ENCODE assay signal across 27 cellular contexts in the genomic region with DNA sequence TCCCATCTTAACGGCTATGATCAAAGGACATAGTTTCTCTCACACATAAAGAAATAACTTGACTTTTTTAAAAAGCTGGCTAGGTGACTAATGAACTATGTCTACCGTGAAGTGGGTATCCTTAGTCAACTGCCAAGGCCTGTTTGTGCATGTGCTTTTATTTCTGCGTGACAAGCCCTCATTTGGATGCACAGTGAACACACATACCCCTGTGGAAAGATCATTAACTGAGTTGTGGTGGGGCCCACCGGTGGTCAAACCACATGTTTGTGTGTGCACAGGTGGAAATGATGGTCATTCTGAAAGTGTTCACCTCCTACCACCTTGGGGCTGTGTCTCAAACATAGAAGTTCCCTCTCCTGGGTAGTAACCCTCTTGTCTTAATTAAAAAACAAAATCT.
DNase-seq lines count a peak whose midpoint lies in the region; ATAC-seq, FAIRE-seq and TF ChIP-seq lines count a peak whose summit lies in the region.
"Had no signal": no experiment of that assay in that cellular context is flagged by ENCODE, and none has a peak within 500 bp of the region (broad histone marks: within the 10 kb centered on the region; RNA-seq: fewer than 3 reads in every experiment).

No MANE protein-coding gene starts in this region.

- H3K9me3 ChIP-seq in A549, result no peaks in the 10 kb centered on the region
- H3K9me3 ChIP-seq: heart right ventricle, tibial artery had no signal

- TF ChIP-seq POLR2A in A549 (IDR thresholded peaks at IDR 0.05; ENCODE audit: low read length), result no peak

- H3K27me3 Mint-ChIP-seq in CD14-positive monocyte (ENCODE audit: low read depth in 3 of 3), result peaks cover 0 to 2% (median 0%) of the 10 kb centered on the region in 3 donors
- no peaks in the 10 kb centered on the region for H3K27me3 Mint-ChIP-seq in type B pancreatic cell
- H3K27me3 Mint-ChIP-seq: central memory CD8-positive, alpha-beta T cell; natural killer cell treated with Interleukin-12 subunit alpha and Interleukin-12 subunit beta and Interleukin-15 and Interleukin-18, amount 100 ng/mL, for 72 hours had no signal

- 62% methylated on average over 4 of the region's 4 CpGs for WGBS in A549 (ENCODE audit: missing lambda C conversion rate)

- intact Hi-C loops in CD14-positive monocyte (cut with micrococcal nuclease), result no loop called here
- intact Hi-C loops in Right ventricle myocardium inferior (cut with DNase I), result no loop called here

- POLR2A ChIA-PET in A549 (lab: Yijun Ruan, JAX), result no interaction called here

- no peak overlapping the region for H3K4me3 ChIP-seq in A549
- H3K4me3 ChIP-seq: heart right ventricle, tibial artery had no signal

- H3K4me2 ChIP-seq in A549, result no peak overlapping the region

- DNase-seq in A549 (ENCODE audit: low read depth in 1 of 2, low spot score in 1 of 2) (no peak), epithelial cell of prostate (ENCODE audit: low read depth, low spot score) (peak; percentile 22), CD14-positive monocyte (ENCODE audit: low spot score) (no peak), Right ventricle myocardium inferior (ENCODE audit: missing footprints) (no peak), type B pancreatic cell (ENCODE audit: extremely low spot score, unreplicated experiment) (no peak)
- DNase-seq: activated CD4-positive, alpha-beta T cell treated with anti-CD3 and anti-CD28 coated beads for 48 hours; activated effector memory CD4-positive, alpha-beta T cell treated with Interleukin-2 at 50 U/mL for 16 hours; DMS153; effector CD4-positive, alpha-beta T cell; heart right ventricle; HFFc6; IMR-90; MM.1S; NCI-H1694; NCI-H345; stimulated activated CD4-positive, alpha-beta T cell treated with anti-CD3 and anti-CD28 coated beads, Interleukin-12 subunit alpha, Interleukin-12 subunit beta, amount 100 ng/mL, for 4 hours; tibial artery had no signal

- H3K36me3 Mint-ChIP-seq in CD14-positive monocyte, result no peaks in the 10 kb centered on the region
- no peaks in the 10 kb centered on the region for H3K36me3 Mint-ChIP-seq in type B pancreatic cell
- H3K36me3 Mint-ChIP-seq: natural killer cell treated with Interleukin-12 subunit alpha and Interleukin-12 subunit beta and Interleukin-15 and Interleukin-18, amount 100 ng/mL, for 72 hours; stimulated activated effector memory CD8-positive, alpha-beta T cell treated with anti-CD3 and anti-CD28 coated beads, Interleukin-12 subunit alpha, Interleukin-12 subunit beta, amount 100 ng/mL, for 72 hours had no signal

- H3K27ac ChIP-seq in A549, result peak overlapping the region; percentile 65 to 80
- no peak overlapping the region for H3K27ac ChIP-seq in epithelial cell of prostate
- H3K27ac ChIP-seq: C4-2B, heart right ventricle, RWPE1, tibial artery had no signal

- ATAC-seq in A549 (no peak), GM19025 (IDR thresholded peaks at IDR 0.05; ENCODE audit: low read depth, unreplicated experiment) (peak; percentile 75), HG03432 (IDR thresholded peaks at IDR 0.05; ENCODE audit: unreplicated experiment) (peak; percentile 65), Right ventricle myocardium inferior (no peak), GM18519 (IDR thresholded peaks at IDR 0.05; ENCODE audit: low FRiP score, unreplicated experiment) (no peak)
- ATAC-seq: heart right ventricle; natural killer cell treated with Interleukin-12 subunit alpha and Interleukin-12 subunit beta and Interleukin-15 and Interleukin-18, amount 100 ng/mL, for 72 hours; stimulated activated effector memory CD8-positive, alpha-beta T cell treated with anti-CD3 and anti-CD28 coated beads, Interleukin-12 subunit alpha, Interleukin-12 subunit beta, amount 100 ng/mL, for 72 hours had no signal

- TF ChIP-seq CTCF in A549 (IDR thresholded peaks at IDR 0.05), result no peak
- no peak for TF ChIP-seq CTCF in CD14-positive monocyte (IDR thresholded peaks at IDR 0.05)
- no peak for TF ChIP-seq CTCF in type B pancreatic cell (conservative IDR thresholded peaks at IDR 0.05)

- H3K4me1 ChIP-seq in A549, result peaks cover 41% of the 10 kb centered on the region
- H3K4me1 ChIP-seq: heart right ventricle, tibial artery had no signal

- H3K4me1 Mint-ChIP-seq in CD14-positive monocyte (no peaks in the 10 kb centered on the region), type B pancreatic cell (ENCODE audit: unreplicated experiment) (peaks cover 12% of the 10 kb centered on the region)
- H3K4me1 Mint-ChIP-seq: central memory CD8-positive, alpha-beta T cell; stimulated activated effector memory CD8-positive, alpha-beta T cell treated with anti-CD3 and anti-CD28 coated beads, Interleukin-12 subunit alpha, Interleukin-12 subunit beta, amount 100 ng/mL, for 72 hours had no signal

- H3K4me3 Mint-ChIP-seq in CD14-positive monocyte (no peak overlapping the region), type B pancreatic cell (no peak overlapping the region)
- H3K4me3 Mint-ChIP-seq: central memory CD8-positive, alpha-beta T cell; HFFc6; natural killer cell treated with Interleukin-12 subunit alpha and Interleukin-12 subunit beta and Interleukin-15 and Interleukin-18, amount 100 ng/mL, for 72 hours; stimulated activated effector memory CD8-positive, alpha-beta T cell treated with anti-CD3 and anti-CD28 coated beads, Interleukin-12 subunit alpha, Interleukin-12 subunit beta, amount 100 ng/mL, for 72 hours had no signal

- no peak for TF ChIP-seq RAD21 in A549 (conservative IDR thresholded peaks at IDR 0.05 in 1 of 2, IDR thresholded peaks at IDR 0.05 in 1 of 2)

- H3K9me3 Mint-ChIP-seq in CD14-positive monocyte, result peaks cover 0 to 3% (median 0%) of the 10 kb centered on the region in 7 donors
- no peaks in the 10 kb centered on the region for H3K9me3 Mint-ChIP-seq in type B pancreatic cell
- H3K9me3 Mint-ChIP-seq: HFFc6 had no signal

- CTCF ChIA-PET in A549 (lab: Yijun Ruan, JAX), result no interaction called here

- no peak for TF ChIP-seq EP300 in A549 (IDR thresholded peaks at IDR 0.05)

- H3K27ac Mint-ChIP-seq in CD14-positive monocyte (no peak overlapping the region), type B pancreatic cell (no peak overlapping the region)
- H3K27ac Mint-ChIP-seq: natural killer cell treated with Interleukin-12 subunit alpha and Interleukin-12 subunit beta and Interleukin-15 and Interleukin-18, amount 100 ng/mL, for 72 hours; stimulated activated effector memory CD8-positive, alpha-beta T cell treated with anti-CD3 and anti-CD28 coated beads, Interleukin-12 subunit alpha, Interleukin-12 subunit beta, amount 100 ng/mL, for 72 hours had no signal

- FAIRE-seq in A549 (lab: Jason Lieb, UNC), result no peak
- FAIRE-seq: A204.1, GM19239 had no signal

TF ChIP-seq in A549, 52 proteins besides CTCF, POLR2A, EP300 and RAD21:
- no peak for TF ChIP-seq KDM5A (IDR thresholded peaks at IDR 0.05)
- TF ChIP-seq HDAC2 (IDR thresholded peaks at IDR 0.05), result no peak
- no peak for TF ChIP-seq RNF2 (IDR thresholded peaks at IDR 0.05; ENCODE audit: borderline replicate concordance, low read depth)
- no peak for TF ChIP-seq HOXB13 (CRISPR knock-in tag; IDR thresholded peaks at IDR 0.05; ENCODE audit: low read depth)
- no peak for TF ChIP-seq GATA3 (IDR thresholded peaks at IDR 0.05; ENCODE audit: borderline replicate concordance)
- TF ChIP-seq, protein P1, sequence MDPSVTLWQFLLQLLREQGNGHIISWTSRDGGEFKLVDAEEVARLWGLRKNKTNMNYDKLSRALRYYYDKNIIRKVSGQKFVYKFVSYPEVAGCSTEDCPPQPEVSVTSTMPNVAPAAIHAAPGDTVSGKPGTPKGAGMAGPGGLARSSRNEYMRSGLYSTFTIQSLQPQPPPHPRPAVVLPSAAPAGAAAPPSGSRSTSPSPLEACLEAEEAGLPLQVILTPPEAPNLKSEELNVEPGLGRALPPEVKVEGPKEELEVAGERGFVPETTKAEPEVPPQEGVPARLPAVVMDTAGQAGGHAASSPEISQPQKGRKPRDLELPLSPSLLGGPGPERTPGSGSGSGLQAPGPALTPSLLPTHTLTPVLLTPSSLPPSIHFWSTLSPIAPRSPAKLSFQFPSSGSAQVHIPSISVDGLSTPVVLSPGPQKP (IDR thresholded peaks at IDR 0.05; ENCODE audit: low read depth, low read length), result no peak
- TF ChIP-seq, protein P2, sequence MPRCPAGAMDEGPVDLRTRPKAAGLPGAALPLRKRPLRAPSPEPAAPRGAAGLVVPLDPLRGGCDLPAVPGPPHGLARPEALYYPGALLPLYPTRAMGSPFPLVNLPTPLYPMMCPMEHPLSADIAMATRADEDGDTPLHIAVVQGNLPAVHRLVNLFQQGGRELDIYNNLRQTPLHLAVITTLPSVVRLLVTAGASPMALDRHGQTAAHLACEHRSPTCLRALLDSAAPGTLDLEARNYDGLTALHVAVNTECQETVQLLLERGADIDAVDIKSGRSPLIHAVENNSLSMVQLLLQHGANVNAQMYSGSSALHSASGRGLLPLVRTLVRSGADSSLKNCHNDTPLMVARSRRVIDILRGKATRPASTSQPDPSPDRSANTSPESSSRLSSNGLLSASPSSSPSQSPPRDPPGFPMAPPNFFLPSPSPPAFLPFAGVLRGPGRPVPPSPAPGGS (IDR thresholded peaks at IDR 0.05), result no peak
- TF ChIP-seq FOSL2 (IDR thresholded peaks at IDR 0.05), result no peak
- TF ChIP-seq FOSL2 (CRISPR knock-in tag; IDR thresholded peaks at IDR 0.05), result no peak
- no peak for TF ChIP-seq FOSB (CRISPR knock-in tag; IDR thresholded peaks at IDR 0.05)
- TF ChIP-seq EHF (CRISPR knock-in tag; IDR thresholded peaks at IDR 0.05), result no peak
- TF ChIP-seq SREBF2 (IDR thresholded peaks at IDR 0.05), result no peak
- TF ChIP-seq POLR2AphosphoS2 (conservative IDR thresholded peaks at IDR 0.05; ENCODE audit: low read length), result no peak
- no peak for TF ChIP-seq RFX5 (IDR thresholded peaks at IDR 0.05)
- no peak for TF ChIP-seq MYC (IDR thresholded peaks at IDR 0.05; ENCODE audit: borderline replicate concordance, low read length)
- TF ChIP-seq HEYL (CRISPR knock-in tag; IDR thresholded peaks at IDR 0.05), result no peak
- TF ChIP-seq, protein P3, sequence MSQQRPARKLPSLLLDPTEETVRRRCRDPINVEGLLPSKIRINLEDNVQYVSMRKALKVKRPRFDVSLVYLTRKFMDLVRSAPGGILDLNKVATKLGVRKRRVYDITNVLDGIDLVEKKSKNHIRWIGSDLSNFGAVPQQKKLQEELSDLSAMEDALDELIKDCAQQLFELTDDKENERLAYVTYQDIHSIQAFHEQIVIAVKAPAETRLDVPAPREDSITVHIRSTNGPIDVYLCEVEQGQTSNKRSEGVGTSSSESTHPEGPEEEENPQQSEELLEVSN (IDR thresholded peaks at IDR 0.05; ENCODE audit: borderline replicate concordance, low read depth), result no peak
- TF ChIP-seq, protein P4, sequence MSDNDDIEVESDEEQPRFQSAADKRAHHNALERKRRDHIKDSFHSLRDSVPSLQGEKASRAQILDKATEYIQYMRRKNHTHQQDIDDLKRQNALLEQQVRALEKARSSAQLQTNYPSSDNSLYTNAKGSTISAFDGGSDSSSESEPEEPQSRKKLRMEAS (IDR thresholded peaks at IDR 0.05), result no peak
- no peak for TF ChIP-seq NR3C1 (IDR thresholded peaks at IDR 0.05)
- TF ChIP-seq ZC3H11A (IDR thresholded peaks at IDR 0.05), result no peak

Comparison
In these comparisons a context has a peak if more than half of its experiments do, and no peak if none do; other contexts are left out.
1. ATAC-seq: peak in GM19025 (single experiment) and HG03432 (single experiment); none in A549 (0 of 2), Right ventricle myocardium inferior (single experiment) and GM18519 (single experiment).